ENCODE assay signal across 17 cellular contexts in the genomic region with DNA sequence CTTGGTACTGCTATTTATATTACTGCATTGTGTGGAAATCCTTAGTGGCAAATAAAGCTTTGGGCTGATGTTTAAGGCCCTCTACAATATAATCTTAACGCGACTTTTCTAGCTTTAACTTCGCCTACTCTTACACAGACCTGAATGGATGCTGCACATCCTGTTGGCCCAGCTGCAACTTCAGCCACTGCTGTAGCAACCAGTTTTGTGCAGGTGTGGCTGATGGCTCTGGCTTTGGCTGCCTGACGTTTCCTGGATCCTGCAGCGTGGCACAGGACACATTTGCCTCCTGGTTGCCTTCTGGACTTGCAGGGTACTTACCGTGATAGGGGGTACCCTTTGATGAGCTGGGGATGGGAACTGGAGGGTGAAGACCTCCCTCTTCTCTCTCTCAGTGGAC. TPM values are rescaled to one million over a fixed set of nuclear protein-coding genes. Genes with fewer than 3 reads are reported as not detected.
DNase-seq lines count a peak whose midpoint lies in the region; ATAC-seq lines count a peak whose summit lies in the region.
"Had no signal": no experiment of that assay in that cellular context is flagged by ENCODE, and none has a peak within 500 bp of the region (broad histone marks: within the 10 kb centered on the region; RNA-seq: fewer than 3 reads in every experiment).

No MANE protein-coding gene starts in this region.

- no peak for ATAC-seq in activated CD4-positive, CD25-positive, alpha-beta regulatory T cell treated with anti-CD3 and anti-CD28 coated beads, Interleukin-2, amount 50 U/mL, for 24 hours

- peaks cover 15% of the 10 kb centered on the region for H3K4me1 ChIP-seq in BLaER1

- H3K27ac ChIP-seq in BLaER1 (no peak overlapping the region), epithelial cell of prostate (peak overlapping the region; percentile 74)
- H3K27ac ChIP-seq: GM23248 had no signal

- no peaks in the 10 kb centered on the region for H4K20me1 ChIP-seq in BLaER1

- peak; percentile 9 for DNase-seq in NCI-H2029 (lab: John Stamatoyannopoulos, UW)
- DNase-seq in NCI-H2029 treated with DMSO at 0.1 percent for 48 hours (lab: John Stamatoyannopoulos, UW), result no peak
- peak; percentile 60 for DNase-seq in Jurkat, Clone E6-1 (ENCODE audit: low read depth, low spot score)
- DNase-seq in epithelial cell of prostate (ENCODE audit: low read depth, low spot score), result no peak
- no peak for DNase-seq in OCI-M2 (lab: John Stamatoyannopoulos, UW; ENCODE audit: unreplicated experiment)
- DNase-seq in cerebellar nuclear complex (lab: John Stamatoyannopoulos, UW), result no peak
- DNase-seq: Caco-2, DMS79 treated with DMSO at 0.1 percent for 48 hours, GDM1, GM23248, KBM-7, NCI-H1092 treated with DMSO at 0.1 percent for 48 hours, NCI-H187, NCI-H226 had no signal

- no peaks in the 10 kb centered on the region for H3K36me3 ChIP-seq in BLaER1

- no peak overlapping the region for H3K4me3 ChIP-seq in BLaER1
- no peak overlapping the region for H3K4me3 ChIP-seq in Jurkat, Clone E6-1 (ENCODE audit: low read length)
- H3K4me3 ChIP-seq: GM23248 had no signal

- H3K9me3 ChIP-seq in BLaER1, result no peaks in the 10 kb centered on the region
- H3K9me3 ChIP-seq: Caco-2 had no signal

- no peaks in the 10 kb centered on the region for H3K27me3 ChIP-seq in BLaER1

- no peak overlapping the region for H3K9ac ChIP-seq in BLaER1
- H3K9ac ChIP-seq: GM23248 had no signal

- H3K4me2 ChIP-seq in BLaER1, result peak overlapping the region; percentile 23; the same call in 1 of the 2 replicates

RNA-seq across cellular contexts. Expression of a gene that starts 20.2 kb away (rescaled TPM):
- polyA plus RNA-seq in Jurkat, Clone E6-1 (2012; ENCODE audit: insufficient read depth, insufficient read length), result not detected
- polyA plus RNA-seq: CD14-positive monocyte had no signal

RNA-seq across cellular contexts. Expression of a gene that starts 39.0 kb away (rescaled TPM):
- polyA plus RNA-seq in Jurkat, Clone E6-1 (2012; ENCODE audit: insufficient read depth, insufficient read length), result 29.7 TPM

Comparison
In these comparisons a context has a peak if more than half of its experiments do, and no peak if none do; other contexts are left out.
1. DNase-seq: peak in NCI-H2029 (single experiment) and Jurkat, Clone E6-1 (single experiment); none in NCI-H2029 treated with DMSO at 0.1 percent for 48 hours (single experiment), epithelial cell of prostate (single experiment), OCI-M2 (single experiment) and cerebellar nuclear complex (0 of 2).